Comparison of ENCODE assay signal across 14 cellular contexts in the genomic region with DNA sequence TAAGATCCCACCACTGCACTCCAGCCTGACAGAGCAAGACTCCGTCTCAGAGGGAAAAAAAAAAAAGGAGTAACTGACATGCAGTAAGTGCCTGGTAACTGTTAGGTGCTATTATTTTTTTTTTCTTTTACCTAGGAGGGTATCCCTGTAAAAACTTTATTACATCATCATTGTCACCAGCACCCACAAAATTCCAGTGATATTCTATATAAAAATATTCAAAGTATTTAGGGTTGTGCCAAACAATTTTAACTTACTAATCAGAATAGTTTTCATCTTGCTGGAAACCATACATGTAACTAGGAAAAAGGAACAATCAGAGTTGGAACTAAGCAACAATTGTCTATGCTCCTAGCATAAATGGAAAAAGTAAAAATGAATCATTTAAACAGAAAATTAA.
"Had no signal": no experiment of that assay in that cellular context is flagged by ENCODE, and none has a peak within 500 bp of the region (broad histone marks: within the 10 kb centered on the region; RNA-seq: fewer than 3 reads in every experiment).

No MANE protein-coding gene starts in this region.

- H3K4me3 ChIP-seq: gastroesophageal sphincter, heart right ventricle, right atrium auricular region, stomach, testis had no signal

- H3K36me3 ChIP-seq: right atrium auricular region had no signal

- H3K4me1 ChIP-seq: right atrium auricular region, stomach, testis had no signal

- H3K27ac ChIP-seq: gastroesophageal sphincter, right atrium auricular region, stomach, testis had no signal

- ATAC-seq: activated CD8-positive, alpha-beta T cell treated with anti-CD3 and anti-CD28 coated beads, Interleukin-2, amount 10 ng/mL, durations not matched to agents 7 days and 5 days; gastroesophageal sphincter; heart right ventricle; left lobe of liver; naive thymus-derived CD8-positive, alpha-beta T cell had no signal

- DNase-seq: activated CD4-positive, alpha-beta T cell treated with anti-CD3 and anti-CD28 coated beads, Interleukin-2, amount 10 ng/mL, durations not matched to agents 24 days and 14 days; activated CD4-positive, CD25-positive, alpha-beta regulatory T cell; activated CD8-positive, alpha-beta memory T cell treated with anti-CD3 and anti-CD28 coated beads, Interleukin-2, amount 50 U/mL, for 4 hours; activated CD8-positive, alpha-beta T cell treated with anti-CD3 and anti-CD28 coated beads, Interleukin-2, amount 10 ng/mL, durations not matched to agents 7 days and 5 days; activated effector memory CD4-positive, alpha-beta T cell treated with anti-CD3 and anti-CD28 coated beads, Interleukin-2, amount 50 U/mL, for 16 hours; activated T-cell treated with anti-CD3 and anti-CD28 coated beads, Interleukin-2, amount 50 U/mL, for 48 hours; effector memory CD4-positive, alpha-beta T cell; heart right ventricle; naive thymus-derived CD8-positive, alpha-beta T cell; stomach; testis had no signal

- H3K9me3 ChIP-seq: gastroesophageal sphincter, heart right ventricle, right atrium auricular region, stomach, testis had no signal

- H3K27me3 ChIP-seq: gastroesophageal sphincter, heart right ventricle, right atrium auricular region, stomach, testis had no signal
